19 cellular contexts compared by ENCODE assay signal in the genomic region with DNA sequence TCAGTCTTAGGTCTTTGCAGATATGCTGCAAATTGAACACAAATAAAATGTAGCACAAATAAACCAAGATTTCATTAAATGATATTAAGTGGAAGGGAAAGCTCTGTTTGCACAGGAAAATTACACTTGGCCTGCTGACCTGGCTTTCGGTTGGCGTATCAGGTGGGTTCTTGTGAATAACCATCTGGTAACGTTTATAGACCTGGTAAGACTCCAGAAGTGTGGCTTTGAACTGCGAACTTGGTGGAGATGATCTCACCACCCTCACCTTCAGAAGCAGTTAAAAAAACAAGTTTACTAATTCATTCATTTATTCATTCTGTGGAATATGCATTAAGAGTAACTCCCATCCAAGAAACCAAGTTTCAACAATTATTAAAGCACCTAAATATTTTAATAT.
"Had no signal": no experiment of that assay in that cellular context is flagged by ENCODE, and none has a peak within 500 bp of the region (broad histone marks: within the 10 kb centered on the region; RNA-seq: fewer than 3 reads in every experiment).

No MANE protein-coding gene starts in this region.

- H3K4me3 ChIP-seq: gastrocnemius medialis, ovary, psoas muscle, right atrium auricular region had no signal

- DNase-seq: activated B cell treated with CpG ODN at 0.5 μM for 24 hours; activated CD4-positive, alpha-beta T cell treated with anti-CD3 and anti-CD28 coated beads for 4 hours; activated CD4-positive, alpha-beta T cell treated with anti-CD3 and anti-CD28 coated beads, Interleukin-2, amount 50 U/mL, for 48 hours; activated effector memory CD4-positive, alpha-beta T cell treated with Interleukin-2 at 50 U/mL for 16 hours; activated naive CD4-positive, alpha-beta T cell treated with anti-CD3 and anti-CD28 coated beads for 36 hours; activated naive CD8-positive, alpha-beta T cell treated with anti-CD3 and anti-CD28 coated beads, Interleukin-2, amount 10 ng/mL, durations not matched to agents 7 days and 5 days; activated T-cell treated with anti-CD3 and anti-CD28 coated beads, Interleukin-2, amount 50 U/mL, for 72 hours; amniotic stem cell; brain microvascular endothelial cell; effector memory CD4-positive, alpha-beta T cell; gastrocnemius medialis; hippocampal formation; left cardiac atrium; ovary; psoas muscle; stimulated activated CD4-positive, alpha-beta T cell treated with anti-CD3 and anti-CD28 coated beads, Interleukin-4, amount 100 ng/mL, for 24 hours; stimulated activated naive CD4-positive, alpha-beta T cell treated with Interleukin-2 at 50 U/mL for 16 hours; T1000 had no signal
